In genomic region chr2:165018207-165018606, GRCh38 we compare ENCODE assay signal across 13 cellular contexts.
DNase-seq lines count a peak whose midpoint lies in the region; ATAC-seq and TF ChIP-seq lines count a peak whose summit lies in the region.
"Had no signal": no experiment of that assay in that cellular context is flagged by ENCODE, and none has a peak within 500 bp of the region (broad histone marks: within the 10 kb centered on the region; RNA-seq: fewer than 3 reads in every experiment).

No MANE protein-coding gene starts in this region.

- WGBS in testis, 2 donors, result 41 to 67% methylated on average over 6 of the region's 6 CpGs

- H3K4me3 ChIP-seq in NT2/D1 (ENCODE audit: insufficient read length, low read depth) (no peak overlapping the region), iPS-18a (ENCODE audit: low read length) (no peak overlapping the region), testis (no peak overlapping the region)
- H3K4me3 ChIP-seq: lower lobe of right lung, upper lobe of right lung had no signal

- TF ChIP-seq CTCF in testis (IDR thresholded peaks at IDR 0.05), result no peak

- H3K36me3 ChIP-seq in NT2/D1 (ENCODE audit: insufficient read depth, insufficient read length, low read length) (no peaks in the 10 kb centered on the region), iPS-18a (ENCODE audit: control insufficient read depth, low read depth, low read length) (no peaks in the 10 kb centered on the region), testis (ENCODE audit: low read depth, missing control alignments) (no peaks in the 10 kb centered on the region)
- H3K36me3 ChIP-seq: lower lobe of right lung, upper lobe of right lung had no signal

- H3K27me3 ChIP-seq in NT2/D1 (ENCODE audit: insufficient read depth, insufficient read length), result no peaks in the 10 kb centered on the region
- no peaks in the 10 kb centered on the region for H3K27me3 ChIP-seq in iPS-18a (ENCODE audit: control insufficient read depth, insufficient read depth, low read length)
- no peaks in the 10 kb centered on the region for H3K27me3 ChIP-seq in testis

- TF ChIP-seq POLR2A in testis (IDR thresholded peaks at IDR 0.05), result no peak

- H3K9me3 ChIP-seq in NT2/D1 (ENCODE audit: insufficient read depth, low read length) (no peaks in the 10 kb centered on the region), iPS-18a (ENCODE audit: control insufficient read depth, low read depth, low read length) (no peaks in the 10 kb centered on the region), testis (no peaks in the 10 kb centered on the region)
- H3K9me3 ChIP-seq: lower lobe of right lung, upper lobe of right lung had no signal

- H3K4me1 ChIP-seq in NT2/D1 (ENCODE audit: insufficient read depth, insufficient read length) (no peaks in the 10 kb centered on the region), iPS-18a (ENCODE audit: control insufficient read depth, low read depth, low read length) (peaks cover 8% of the 10 kb centered on the region), testis (no peaks in the 10 kb centered on the region)
- H3K4me1 ChIP-seq: upper lobe of right lung had no signal

- no peak overlapping the region for H3K9ac ChIP-seq in NT2/D1 (ENCODE audit: insufficient read length, low read depth)
- H3K9ac ChIP-seq in iPS-18a (ENCODE audit: low read length), result no peak overlapping the region

- intact Hi-C loops in testis (cut with DNase I; ENCODE audit: low total_unique reads), result loop anchor here (10.0 kb wide), 2 partner anchors 187 to 277 kb away; partner anchors contain the start of gene SCN3A

- H3K27ac ChIP-seq in iPS-18a (ENCODE audit: low read length) (peak overlapping the region; percentile 35), testis (no peak overlapping the region)
- H3K27ac ChIP-seq: lower lobe of right lung, upper lobe of right lung had no signal

- ATAC-seq in HG03469 (IDR thresholded peaks at IDR 0.05; ENCODE audit: unreplicated experiment) (no peak), GM18873 (IDR thresholded peaks at IDR 0.05; ENCODE audit: low FRiP score, unreplicated experiment) (no peak)
- ATAC-seq: lower lobe of right lung, upper lobe of right lung had no signal

- DNase-seq in NCI-H82 (lab: John Stamatoyannopoulos, UW) (peak; percentile 75), NCI-H82 treated with DMSO at 0.1 percent for 48 hours (lab: John Stamatoyannopoulos, UW; ENCODE audit: unreplicated experiment) (no peak), NT2/D1 (ENCODE audit: low read depth, low spot score) (peak; percentile 42), testis (peak; percentile 23), SIG-M5 (lab: John Stamatoyannopoulos, UW) (no peak)
- DNase-seq: activated CD4-positive, alpha-beta T cell treated with anti-CD3 and anti-CD28 coated beads, Interleukin-2, amount 10 ng/mL, durations not matched to agents 24 days and 14 days; Calu3; lower lobe of right lung; NCI-H1694 treated with DMSO at 0.1 percent for 48 hours; upper lobe of right lung had no signal

Comparison
In these comparisons a context has a peak if more than half of its experiments do, and no peak if none do; other contexts are left out.
1. DNase-seq: peak in NCI-H82 (single experiment), NT2/D1 (single experiment) and testis (single experiment); none in NCI-H82 treated with DMSO at 0.1 percent for 48 hours (single experiment) and SIG-M5 (single experiment).